Comparison of ENCODE assay signal across 8 cellular contexts in genomic region chr1:150567717-150568561, GRCh38. TPM values are rescaled to one million over a fixed set of nuclear protein-coding genes. Genes with fewer than 3 reads are reported as not detected.
A peak's percentile ranks its signal among the peaks of the same experiment; 100 is the strongest.
DNase-seq lines count a peak whose midpoint lies in the region; ATAC-seq and TF ChIP-seq lines count a peak whose summit lies in the region.

No MANE protein-coding gene starts in this region.

- peaks cover 11% of the 10 kb centered on the region for H3K36me3 Mint-ChIP-seq in IgD-negative memory B cell

- peak; percentile 75 for DNase-seq in Ammon's horn (ENCODE audit: low spot score)
- DNase-seq in SW480 (ENCODE audit: low spot score), result peak; percentile 82
- DNase-seq in choroid plexus epithelial cell (ENCODE audit: low read depth), result peak; percentile 99
- DNase-seq in kidney tubule cell (ENCODE audit: low spot score), result peak; percentile 96
- peak; percentile 59 to 67 for DNase-seq in stimulated activated CD4-positive, alpha-beta T cell treated with anti-CD3 and anti-CD28 coated beads, Interleukin-2, amount 100 ng/mL, for 24 hours
- no peak for DNase-seq in cerebellar nuclear complex (lab: John Stamatoyannopoulos, UW)

- H3K4me3 Mint-ChIP-seq in IgD-negative memory B cell, result peak overlapping the region; percentile 79 to 97 (median 87)

- no peak for TF ChIP-seq CTCF in choroid plexus epithelial cell (conservative IDR thresholded peaks at IDR 0.05; ENCODE audit: low read depth, low read length)

- ATAC-seq in GM18907 (IDR thresholded peaks at IDR 0.05; ENCODE audit: unreplicated experiment), result peak; percentile 28

- no peaks in the 10 kb centered on the region for H3K27me3 Mint-ChIP-seq in IgD-negative memory B cell

- no peaks in the 10 kb centered on the region for H3K9me3 Mint-ChIP-seq in IgD-negative memory B cell

- H3K4me3 ChIP-seq in choroid plexus epithelial cell (ENCODE audit: low read depth, low read length), result peak overlapping the region; percentile 33

- peak overlapping the region; percentile 92 to 96 (median 95) for H3K27ac Mint-ChIP-seq in IgD-negative memory B cell

- H3K4me1 Mint-ChIP-seq in IgD-negative memory B cell, result peaks cover 48 to 70% (median 60%) of the 10 kb centered on the region in 3 donors

RNA-seq across cellular contexts. Expression of gene MCL1, which starts 11.5 kb away (rescaled TPM):
- 99.6 TPM for polyA plus RNA-seq in IgD-negative memory B cell

RNA-seq across cellular contexts. Expression of gene ADAMTSL4, which starts 18.7 kb away (rescaled TPM):
- polyA plus RNA-seq in IgD-negative memory B cell, result 0.30 TPM

RNA-seq across cellular contexts. Expression of gene FALEC, which starts 52.4 kb away (rescaled TPM):
- polyA plus RNA-seq in IgD-negative memory B cell, result 1.0 TPM

Comparison
In these comparisons a context has a peak if more than half of its experiments do, and no peak if none do; other contexts are left out.
1. DNase-seq: peak in Ammon's horn (single experiment), SW480 (single experiment), choroid plexus epithelial cell (single experiment), kidney tubule cell (single experiment) and stimulated activated CD4-positive, alpha-beta T cell treated with anti-CD3 and anti-CD28 coated beads, Interleukin-2, amount 100 ng/mL, for 24 hours (2 of 2); none in cerebellar nuclear complex (0 of 2).